18 cellular contexts compared by ENCODE assay signal in the genomic region with DNA sequence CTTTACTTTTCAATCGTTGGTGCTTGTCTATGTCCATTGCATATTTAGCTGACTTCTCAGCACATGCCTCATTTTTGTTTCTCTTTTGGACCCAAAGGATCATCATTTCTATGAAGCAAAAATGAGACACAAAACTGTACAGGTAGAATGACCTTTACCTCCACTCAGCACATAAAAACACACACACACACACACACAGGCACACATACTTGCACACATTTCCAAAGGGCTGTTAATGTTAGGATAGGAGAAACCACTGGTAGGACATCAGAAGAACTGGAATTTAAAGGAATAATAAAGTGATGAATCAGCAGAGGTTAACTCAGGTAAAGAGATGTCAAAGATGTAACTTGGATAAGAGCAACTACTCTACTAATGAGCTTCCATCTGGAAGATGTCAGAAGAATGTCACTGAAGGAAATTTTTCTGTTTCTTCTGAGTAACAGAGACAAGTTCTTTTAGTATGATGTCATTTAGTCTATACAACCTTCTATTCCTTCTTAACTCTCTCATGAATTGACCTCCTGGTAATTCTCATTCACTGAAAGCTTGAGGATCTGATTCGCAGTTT. TPM values are rescaled to one million over a fixed set of nuclear protein-coding genes. Genes with fewer than 3 reads are reported as not detected.
DNase-seq lines count a peak whose midpoint lies in the region; ATAC-seq, FAIRE-seq and TF ChIP-seq lines count a peak whose summit lies in the region.
"Had no signal": no experiment of that assay in that cellular context is flagged by ENCODE, and none has a peak within 500 bp of the region (broad histone marks: within the 10 kb centered on the region; RNA-seq: fewer than 3 reads in every experiment).

No MANE protein-coding gene starts in this region.

- H3K27me3 Mint-ChIP-seq in activated T-cell treated with anti-CD3 and anti-CD28 coated beads, Interleukin-2, amount 50 U/mL, for 24 hours = peaks cover 37% of the 10 kb centered on the region

- H3K79me2 ChIP-seq in osteoblast (ENCODE audit: insufficient read depth, low read length) = no peaks in the 10 kb centered on the region

- POLR2A ChIA-PET in A549 (lab: Yijun Ruan, JAX) = no interaction called here

- H3K4me3 ChIP-seq in A549 (no peak overlapping the region), RWPE2 (ENCODE audit: severe bottlenecking) (no peak overlapping the region), osteoblast (ENCODE audit: insufficient read depth, low read length) (no peak overlapping the region), kidney (ENCODE audit: low read length in 2 of 2) (no peak overlapping the region)

- ATAC-seq in A549 (no peak), RWPE2 (ENCODE audit: low read depth) (peak; percentile 54; the same call in 2 of the 3 replicates)

- no peaks in the 10 kb centered on the region for H3K36me3 ChIP-seq in RWPE2 (ENCODE audit: low read depth)
- H3K36me3 ChIP-seq in osteoblast (ENCODE audit: insufficient read depth, low read length) = no peaks in the 10 kb centered on the region
- H3K36me3 ChIP-seq in kidney (ENCODE audit: control insufficient read depth in 1 of 2, insufficient read depth in 2 of 2, low read length in 2 of 2) = no peaks in the 10 kb centered on the region

- H3K27me3 ChIP-seq in RWPE2 (ENCODE audit: insufficient read depth, poor library complexity, severe bottlenecking) (no peaks in the 10 kb centered on the region), osteoblast (ENCODE audit: insufficient read depth, low read length) (no peaks in the 10 kb centered on the region)

- intact Hi-C loops in kidney (cut with DNase I) = no loop called here

- no peak overlapping the region for H2AFZ ChIP-seq in osteoblast (ENCODE audit: low read length)

- TF ChIP-seq POLR2A in A549 (IDR thresholded peaks at IDR 0.05; ENCODE audit: low read length) = no peak

- no peaks in the 10 kb centered on the region for H4K20me1 ChIP-seq in osteoblast (ENCODE audit: insufficient read depth, low read length)

- H3K4me1 ChIP-seq in A549 (no peaks in the 10 kb centered on the region), RWPE2 (ENCODE audit: insufficient read depth, poor library complexity, severe bottlenecking) (peaks cover 4% of the 10 kb centered on the region), osteoblast (ENCODE audit: insufficient read depth, low read length) (no peaks in the 10 kb centered on the region), kidney (ENCODE audit: control insufficient read depth in 1 of 2, insufficient read depth in 1 of 2, low read depth in 1 of 2, low read length in 2 of 2) (no peaks in the 10 kb centered on the region)

- no peaks in the 10 kb centered on the region for H3K36me3 Mint-ChIP-seq in activated T-cell treated with anti-CD3 and anti-CD28 coated beads, Interleukin-2, amount 50 U/mL, for 24 hours (ENCODE audit: low read depth)

- H3K9me3 ChIP-seq in A549 (no peaks in the 10 kb centered on the region), RWPE2 (ENCODE audit: severe bottlenecking) (no peaks in the 10 kb centered on the region), osteoblast (ENCODE audit: low read depth, low read length) (no peaks in the 10 kb centered on the region), kidney (ENCODE audit: control insufficient read depth in 1 of 2, low read length in 2 of 2) (no peaks in the 10 kb centered on the region)

- H3K4me3 Mint-ChIP-seq in activated T-cell treated with anti-CD3 and anti-CD28 coated beads, Interleukin-2, amount 50 U/mL, for 24 hours = no peak overlapping the region
- H3K4me3 Mint-ChIP-seq: CD4-positive, alpha-beta T cell had no signal

- DNase-seq in A549 (ENCODE audit: low read depth in 1 of 2, low spot score in 1 of 2) (no peak), HT-29 (ENCODE audit: low spot score) (peak; percentile 21), RWPE2 (ENCODE audit: low spot score) (no peak), osteoblast (ENCODE audit: insufficient read length, low spot score, missing footprints) (no peak), kidney (no peak), NCI-H1694 treated with DMSO at 0.1 percent for 48 hours (lab: John Stamatoyannopoulos, UW) (no peak), D341Med (ENCODE audit: low spot score) (no peak)
- no peak for DNase-seq in activated T-cell treated with anti-CD3 and anti-CD28 coated beads, Interleukin-2, amount 50 U/mL, for 24 hours
- DNase-seq: CD4-positive, alpha-beta T cell; DMS79; NCI-H187; NCI-H2107; NCI-H510A; NCI-H748 treated with DMSO at 0.1 percent for 48 hours; NK-92 treated with Interleukin-12 subunit alpha and Interleukin-12 subunit beta, amount 100 ng/mL, for 24 hours; OCI-M1 had no signal

- FAIRE-seq in A549 (lab: Jason Lieb, UNC) (no peak), kidney (lab: Jason Lieb, UNC) (no peak)
- FAIRE-seq: D721Med had no signal

- no peak overlapping the region for H3K9ac ChIP-seq in kidney (ENCODE audit: low read length in 2 of 2)

- H3K27ac ChIP-seq in A549 = no peak overlapping the region
- H3K27ac ChIP-seq in RWPE2 (ENCODE audit: poor library complexity, severe bottlenecking) = no peak overlapping the region
- no peak overlapping the region for H3K27ac ChIP-seq in osteoblast (ENCODE audit: low read depth, low read length)
- no peak overlapping the region for H3K27ac ChIP-seq in kidney (ENCODE audit: low read depth in 2 of 2, low read length in 2 of 2)
- H3K27ac ChIP-seq: RWPE1 had no signal

- H3K9me3 Mint-ChIP-seq in activated T-cell treated with anti-CD3 and anti-CD28 coated beads, Interleukin-2, amount 50 U/mL, for 24 hours = peaks cover 5% of the 10 kb centered on the region
- H3K9me3 Mint-ChIP-seq: CD4-positive, alpha-beta T cell had no signal

- TF ChIP-seq EP300 in A549 (IDR thresholded peaks at IDR 0.05) = no peak

- H3K4me2 ChIP-seq in A549 (no peak overlapping the region), osteoblast (ENCODE audit: insufficient read depth, low read length) (peak overlapping the region; percentile 4)

- 73% methylated on average over 2 of the region's 2 CpGs for WGBS in A549 (ENCODE audit: missing lambda C conversion rate)

- no peak for TF ChIP-seq RAD21 in A549 (conservative IDR thresholded peaks at IDR 0.05 in 1 of 2, IDR thresholded peaks at IDR 0.05 in 1 of 2)

- H3K27ac Mint-ChIP-seq in activated T-cell treated with anti-CD3 and anti-CD28 coated beads, Interleukin-2, amount 50 U/mL, for 24 hours = no peak overlapping the region
- H3K27ac Mint-ChIP-seq: CD4-positive, alpha-beta T cell had no signal

- no peaks in the 10 kb centered on the region for H3K4me1 Mint-ChIP-seq in activated T-cell treated with anti-CD3 and anti-CD28 coated beads, Interleukin-2, amount 50 U/mL, for 24 hours (ENCODE audit: low read depth)

- TF ChIP-seq CTCF in A549 (IDR thresholded peaks at IDR 0.05) (no peak), RWPE2 (IDR thresholded peaks at IDR 0.05; ENCODE audit: poor library complexity, severe bottlenecking) (no peak), osteoblast (IDR thresholded peaks at IDR 0.05; ENCODE audit: extremely low read depth, low read depth, low read length) (no peak), kidney (IDR thresholded peaks at IDR 0.05; ENCODE audit: borderline replicate concordance, extremely low read depth, insufficient read depth) (no peak)

- CTCF ChIA-PET in A549 (lab: Yijun Ruan, JAX) = interaction anchor here (0.9 kb wide), 1 partner anchor 448 kb away, joined by 3 read pairs; no protein-coding TSS in a partner anchor

TF ChIP-seq in A549, 52 proteins besides CTCF, POLR2A, EP300 and RAD21:
- TF ChIP-seq NPAS2 (CRISPR knock-in tag; IDR thresholded peaks at IDR 0.05; ENCODE audit: borderline replicate concordance) (no peak), MYC (IDR thresholded peaks at IDR 0.05; ENCODE audit: borderline replicate concordance, low read length) (no peak), MAFK (IDR thresholded peaks at IDR 0.05; ENCODE audit: partially characterized antibody) (peak; percentile 73), HOXB5 (CRISPR knock-in tag; IDR thresholded peaks at IDR 0.05) (no peak), KDM5A (IDR thresholded peaks at IDR 0.05) (no peak), ATOH8 (CRISPR knock-in tag; IDR thresholded peaks at IDR 0.05; ENCODE audit: low read depth) (no peak)

RNA-seq across cellular contexts. Expression of gene GPR37, which starts 26.4 kb away (rescaled TPM):
- polyA plus RNA-seq in A549 (2011; rRNA removed) (0.35 and 1.3 TPM in 2 replicates), A549 (2017; fragmentation: RNase III; extraction: RNeasy Plus Mini Kit Qiagen cat#74134 plus additional on column Dnase treatment) (0.47 to 0.61 TPM (median 0.57 TPM) in 3 replicates), kidney (ENCODE audit: insufficient read depth, low read depth, low replicate concordance) (0.60 TPM)
- polyA plus RNA-seq in A549 (2012; cell fraction: cytosol; rRNA removed) = 0.17 and 0.30 TPM in 2 replicates
- polyA plus RNA-seq in A549 (2012; cell fraction: nucleus; rRNA removed) = 0.23 and 0.55 TPM in 2 replicates
- polyA minus RNA-seq in A549 (2011; rRNA and poly(A)+ RNA removed) = 1.3 and 1.4 TPM in 2 replicates
- 8.8 and 9.7 TPM in 2 replicates for total RNA-seq in HT-29 (2014; rRNA removed; shearing (Covaris generic))
- total RNA-seq in osteoblast (under 0.01 and 0.29 TPM in 2 replicates), kidney (4.4 TPM)
- total RNA-seq: CD4-positive, alpha-beta T cell had no signal
